15 cellular contexts compared by ENCODE assay signal in the genomic region with DNA sequence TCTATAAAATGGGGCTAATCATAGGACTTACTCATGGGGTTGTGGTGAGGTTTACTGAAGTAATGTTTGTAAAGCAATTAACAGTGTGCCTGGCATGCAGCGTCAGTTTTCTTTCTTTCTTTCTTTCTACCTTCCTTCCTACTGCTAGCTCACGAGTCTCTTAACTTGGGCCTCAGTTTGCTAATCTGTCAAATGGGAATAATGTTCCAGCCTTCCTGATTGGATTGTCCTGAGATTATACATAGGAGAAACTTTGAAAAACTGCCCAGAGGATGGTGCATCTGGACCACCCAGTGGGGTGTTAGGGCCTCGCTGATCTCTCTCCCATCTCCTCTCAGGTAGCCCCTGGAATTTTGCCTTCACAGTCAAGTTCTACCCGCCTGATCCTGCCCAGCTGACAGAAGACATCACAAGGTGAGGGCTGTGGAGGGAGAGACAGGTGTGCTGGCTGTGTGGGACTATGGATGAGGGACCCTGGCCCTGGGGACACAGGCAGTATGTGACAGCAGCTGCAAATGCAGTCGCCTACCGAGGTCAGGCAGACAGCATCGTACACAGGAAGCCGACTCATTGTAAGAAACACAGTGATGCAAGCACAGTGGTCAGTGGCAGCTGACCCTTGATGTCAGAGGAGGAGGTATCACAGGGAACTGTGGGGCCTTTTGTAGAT. TPM values are rescaled to one million over a fixed set of nuclear protein-coding genes. Genes with fewer than 3 reads are reported as not detected.
DNase-seq lines count a peak whose midpoint lies in the region; ATAC-seq and TF ChIP-seq lines count a peak whose summit lies in the region.
"Had no signal": no experiment of that assay in that cellular context is flagged by ENCODE, and none has a peak within 500 bp of the region (broad histone marks: within the 10 kb centered on the region; RNA-seq: fewer than 3 reads in every experiment).

No MANE protein-coding gene starts in this region.

- H3K4me3 Mint-ChIP-seq in WTC11: no peak overlapping the region
- H3K4me3 Mint-ChIP-seq in glutamatergic neuron (ENCODE audit: unreplicated experiment): peak overlapping the region; percentile 25
- H3K4me3 Mint-ChIP-seq: endodermal cell had no signal

- POLR2A ChIA-PET in WTC11 (lab: Charles Lee): no interaction called here

- intact Hi-C loops in tibial artery (cut with DNase I; ENCODE audit: low total_unique reads): no loop called here

- H3K36me3 ChIP-seq in tibial artery: peaks cover 0 to 82% (median 54%) of the 10 kb centered on the region in 3 donors
- H3K36me3 ChIP-seq: WERI-Rb-1 had no signal

- H3K27ac Mint-ChIP-seq in WTC11 (no peak overlapping the region), glutamatergic neuron (ENCODE audit: unreplicated experiment) (peak overlapping the region; percentile 43)
- H3K27ac Mint-ChIP-seq: endodermal cell had no signal

- no peaks in the 10 kb centered on the region for H3K9me3 ChIP-seq in tibial artery
- H3K9me3 ChIP-seq: lower lobe of right lung had no signal

- H3K9me3 Mint-ChIP-seq in WTC11 (no peaks in the 10 kb centered on the region), glutamatergic neuron (ENCODE audit: unreplicated experiment) (no peaks in the 10 kb centered on the region)
- H3K9me3 Mint-ChIP-seq: endodermal cell had no signal

- TF ChIP-seq CTCF in WTC11 (IDR thresholded peaks at IDR 0.05) (no peak), glutamatergic neuron (IDR thresholded peaks at IDR 0.05; ENCODE audit: partially characterized antibody, unreplicated experiment) (no peak), tibial artery (IDR thresholded peaks at IDR 0.05) (no peak)

- no peak overlapping the region for H3K4me3 ChIP-seq in tibial artery
- H3K4me3 ChIP-seq: lower lobe of right lung, SK-N-MC had no signal

- DNase-seq in A172 (ENCODE audit: low spot score): peak; percentile 54
- peak; percentile 25 for DNase-seq in H4 (ENCODE audit: low spot score)
- no peak for DNase-seq in WTC11 (ENCODE audit: low spot score)
- no peak for DNase-seq in glutamatergic neuron
- DNase-seq in activated T-cell treated with anti-CD3 and anti-CD28 coated beads, Interleukin-2, amount 50 U/mL, for 1 hour: no peak
- no peak for DNase-seq in stimulated activated CD4-positive, alpha-beta T cell treated with anti-CD3 and anti-CD28 coated beads, Interleukin-2, amount 100 ng/mL, for 48 hours
- no peak for DNase-seq in DMS79 treated with DMSO at 0.1 percent for 48 hours (lab: John Stamatoyannopoulos, UW)
- DNase-seq in tibial artery: no peak
- DNase-seq: endodermal cell; lower lobe of right lung; NCI-H1694; occipital lobe; stimulated activated CD8-positive, alpha-beta memory T cell treated with anti-CD3 and anti-CD28 coated beads, Interleukin-4, amount 100 ng/mL, for 48 hours; WERI-Rb-1 had no signal

- no peak for ATAC-seq in WTC11
- ATAC-seq: lower lobe of right lung had no signal

- CTCF ChIA-PET in WTC11 (lab: Charles Lee): no interaction called here

- H3K4me1 Mint-ChIP-seq in WTC11: no peaks in the 10 kb centered on the region
- peaks cover 6% of the 10 kb centered on the region for H3K4me1 Mint-ChIP-seq in glutamatergic neuron (ENCODE audit: low read depth, unreplicated experiment)
- H3K4me1 Mint-ChIP-seq: endodermal cell had no signal

- no peaks in the 10 kb centered on the region for H3K27me3 Mint-ChIP-seq in WTC11 (ENCODE audit: low read depth)
- peaks cover 6% of the 10 kb centered on the region for H3K27me3 Mint-ChIP-seq in glutamatergic neuron (ENCODE audit: unreplicated experiment)

- H3K36me3 Mint-ChIP-seq in WTC11 (no peaks in the 10 kb centered on the region), glutamatergic neuron (ENCODE audit: unreplicated experiment) (no peaks in the 10 kb centered on the region)

- H3K27me3 ChIP-seq in tibial artery: no peaks in the 10 kb centered on the region

- H3K27ac ChIP-seq in tibial artery: no peak overlapping the region
- H3K27ac ChIP-seq: lower lobe of right lung, SK-N-MC, WERI-Rb-1 had no signal

- H3K4me1 ChIP-seq in tibial artery: no peaks in the 10 kb centered on the region
- H3K4me1 ChIP-seq: lower lobe of right lung had no signal

TF ChIP-seq in WTC11, 78 proteins besides CTCF, POLR2A, EP300 and RAD21:
- TF ChIP-seq EMX1 (CRISPR knock-in tag; IDR thresholded peaks at IDR 0.05) (no peak), PRRX2 (CRISPR knock-in tag; IDR thresholded peaks at IDR 0.05) (no peak), GABPB1 (CRISPR knock-in tag; IDR thresholded peaks at IDR 0.05) (peak; percentile 95)
- TF ChIP-seq, protein P1, sequence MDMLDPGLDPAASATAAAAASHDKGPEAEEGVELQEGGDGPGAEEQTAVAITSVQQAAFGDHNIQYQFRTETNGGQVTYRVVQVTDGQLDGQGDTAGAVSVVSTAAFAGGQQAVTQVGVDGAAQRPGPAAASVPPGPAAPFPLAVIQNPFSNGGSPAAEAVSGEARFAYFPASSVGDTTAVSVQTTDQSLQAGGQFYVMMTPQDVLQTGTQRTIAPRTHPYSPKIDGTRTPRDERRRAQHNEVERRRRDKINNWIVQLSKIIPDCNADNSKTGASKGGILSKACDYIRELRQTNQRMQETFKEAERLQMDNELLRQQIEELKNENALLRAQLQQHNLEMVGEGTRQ (CRISPR knock-in tag; IDR thresholded peaks at IDR 0.05): no peak

RNA-seq across cellular contexts. Expression of a gene that starts 27.5 kb away (rescaled TPM):
- 32.2 and 43.2 TPM in 2 replicates for total RNA-seq in A172 (2014; rRNA removed; shearing (Covaris generic))
- total RNA-seq in H4 (2014; rRNA removed; shearing (Covaris generic)): 12.4 and 25.3 TPM in 2 replicates
- total RNA-seq in WTC11 (2021): 37.7 to 38.7 TPM (median 38.1 TPM) in 3 replicates
- total RNA-seq in glutamatergic neuron (ENCODE audit: unreplicated experiment): 54.1 TPM

RNA-seq across cellular contexts. Expression of a gene that starts 54.2 kb away (rescaled TPM):
- total RNA-seq in A172 (2014; rRNA removed; shearing (Covaris generic)): 36.7 and 36.8 TPM in 2 replicates
- 19.6 and 27.7 TPM in 2 replicates for total RNA-seq in H4 (2014; rRNA removed; shearing (Covaris generic))
- total RNA-seq in WTC11 (2021): 22.5 to 24.9 TPM (median 24.7 TPM) in 3 replicates
- total RNA-seq in glutamatergic neuron (ENCODE audit: unreplicated experiment): 19.0 TPM

Comparison
In these comparisons a context has a peak if more than half of its experiments do, and no peak if none do; other contexts are left out.
1. DNase-seq: peak in A172 (single experiment) and H4 (single experiment); none in WTC11 (single experiment), glutamatergic neuron (single experiment), activated T-cell treated with anti-CD3 and anti-CD28 coated beads, Interleukin-2, amount 50 U/mL, for 1 hour (single experiment), stimulated activated CD4-positive, alpha-beta T cell treated with anti-CD3 and anti-CD28 coated beads, Interleukin-2, amount 100 ng/mL, for 48 hours (0 of 2), DMS79 treated with DMSO at 0.1 percent for 48 hours (single experiment) and tibial artery (0 of 2).